In the genomic region with DNA sequence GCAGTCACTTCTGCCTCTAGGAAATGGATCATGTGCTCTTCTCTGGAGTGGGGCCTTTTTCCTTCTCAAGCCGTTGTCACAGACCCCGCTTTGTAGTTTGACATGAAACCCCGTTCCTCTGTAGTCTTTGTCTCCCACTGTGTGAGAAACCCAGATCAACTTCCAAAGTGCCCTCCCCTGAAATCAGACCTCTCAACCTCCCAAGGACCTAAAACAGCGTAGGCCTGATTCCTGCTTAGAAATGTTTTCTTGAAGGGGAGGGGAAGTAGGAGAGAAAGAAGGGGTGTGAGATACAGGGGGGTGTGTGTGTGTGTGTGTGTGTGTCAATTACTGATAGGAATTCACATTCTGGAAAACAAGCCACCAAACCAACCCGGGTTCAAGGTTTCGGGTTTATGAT, we compare ENCODE assay signal across 10 cellular contexts. TPM values are rescaled to one million over a fixed set of nuclear protein-coding genes. Genes with fewer than 3 reads are reported as not detected.
DNase-seq lines count a peak whose midpoint lies in the region; FAIRE-seq and TF ChIP-seq lines count a peak whose summit lies in the region.
"Had no signal": no experiment of that assay in that cellular context is flagged by ENCODE, and none has a peak within 500 bp of the region (broad histone marks: within the 10 kb centered on the region; RNA-seq: fewer than 3 reads in every experiment).

No MANE protein-coding gene starts in this region.

- H3K36me3 ChIP-seq in OCI-LY7 (ENCODE audit: insufficient read depth, low read length) (peaks cover 5% of the 10 kb centered on the region; the same call in 1 of the 2 replicates), ectodermal cell (ENCODE audit: control insufficient read depth, insufficient read depth, low read length) (no peaks in the 10 kb centered on the region), neuron (ENCODE audit: insufficient read depth, low read length) (no peaks in the 10 kb centered on the region), small intestine (ENCODE audit: control insufficient read depth in 2 of 2, insufficient read depth in 2 of 2, low read length in 2 of 2) (no peaks in the 10 kb centered on the region)

- H3K9me3 ChIP-seq in OCI-LY7 (ENCODE audit: low read length) (no peaks in the 10 kb centered on the region), ectodermal cell (ENCODE audit: control insufficient read depth, low read length) (no peaks in the 10 kb centered on the region), neuron (ENCODE audit: low read length) (no peaks in the 10 kb centered on the region), small intestine (ENCODE audit: control insufficient read depth, low read depth) (no peaks in the 10 kb centered on the region)

- CTCF ChIA-PET in OCI-LY7 (lab: Charles Lee; ENCODE audit: unreplicated experiment) = no interaction called here

- H3K27ac ChIP-seq in OCI-LY7 (ENCODE audit: low read depth, low read length, poor library complexity, severe bottlenecking) (no peak overlapping the region), ectodermal cell (ENCODE audit: insufficient read depth, low read depth, low read length, poor library complexity, severe bottlenecking) (no peak overlapping the region), small intestine (ENCODE audit: low read depth in 1 of 2, low read length in 1 of 2) (no peak overlapping the region)

- TF ChIP-seq CTCF in GM12865 (IDR thresholded peaks at IDR 0.05; ENCODE audit: insufficient read depth, low read depth, low read length, missing control alignments) = no peak
- TF ChIP-seq CTCF in OCI-LY7 (conservative IDR thresholded peaks at IDR 0.05; ENCODE audit: low read length) = no peak

- H3K9me2 ChIP-seq in OCI-LY7 (ENCODE audit: insufficient read depth, low read length) = no peaks in the 10 kb centered on the region

- H4K20me1 ChIP-seq in OCI-LY7 (ENCODE audit: insufficient read depth, low read length) = peaks cover 45% of the 10 kb centered on the region

- intact Hi-C loops in OCI-LY7 (cut with micrococcal nuclease; ENCODE audit: unreplicated experiment) = no loop called here

- no peak overlapping the region for H2AFZ ChIP-seq in OCI-LY7 (ENCODE audit: low read length)
- H2AFZ ChIP-seq in neuron (ENCODE audit: low read depth, low read length) = no peak overlapping the region

- BruUV-seq in OCI-LY7 (replicated peaks; lab: Mats Ljungman, UMichigan) = TSS peak; percentile 27

- peaks cover 65% of the 10 kb centered on the region for H3K79me2 ChIP-seq in OCI-LY7 (ENCODE audit: insufficient read depth, low read depth, low read length)

- H3K27me3 ChIP-seq in ectodermal cell (ENCODE audit: control insufficient read depth, insufficient read depth, low read length, poor library complexity, severe bottlenecking) = no peaks in the 10 kb centered on the region
- H3K27me3 ChIP-seq in neuron (ENCODE audit: insufficient read depth, low read length) = no peaks in the 10 kb centered on the region
- no peaks in the 10 kb centered on the region for H3K27me3 ChIP-seq in small intestine (ENCODE audit: control insufficient read depth in 2 of 2, insufficient read depth in 2 of 2, low read length in 2 of 2)

- DNase-seq in GM12865 (ENCODE audit: low read depth) (no peak), OCI-LY7 (ENCODE audit: low spot score) (no peak), DMS53 (lab: John Stamatoyannopoulos, UW) (no peak), small intestine (no peak), NCI-H2107 treated with DMSO at 0.1 percent for 48 hours (lab: John Stamatoyannopoulos, UW; ENCODE audit: unreplicated experiment) (no peak), GOT3 (lab: John Stamatoyannopoulos, UW) (no peak)
- DNase-seq: stimulated activated CD4-positive, alpha-beta T cell treated with anti-CD3 and anti-CD28 coated beads, Interleukin-4, amount 100 ng/mL, for 4 hours had no signal

- POLR2A ChIA-PET in OCI-LY7 (lab: Charles Lee) = interaction anchor here (0.9 to 1.3 kb wide), 5 partner anchors 10 to 52 kb away, joined by 3 to 7 read pairs (median 3); no protein-coding TSS in a partner anchor

- H3K4me1 ChIP-seq in OCI-LY7 (ENCODE audit: insufficient read depth, low read length, poor library complexity, severe bottlenecking) (peaks cover 52% of the 10 kb centered on the region), ectodermal cell (ENCODE audit: control insufficient read depth, insufficient read depth, low read length) (peaks cover 14% of the 10 kb centered on the region), neuron (ENCODE audit: insufficient read depth, low read length) (peaks cover 30% of the 10 kb centered on the region), small intestine (ENCODE audit: control insufficient read depth in 2 of 2, insufficient read depth in 1 of 2, low read depth in 1 of 2, low read length in 1 of 2) (peaks cover 7 to 10% of the 10 kb centered on the region in 2 donors)

- 20% methylated on average over 6 of the region's 6 CpGs for WGBS in ectodermal cell, 2 experiments
- 69 to 73% (median 70%) methylated on average over 6 of the region's 6 CpGs for WGBS in small intestine, 3 donors

- H3K4me3 ChIP-seq in GM12865 (ENCODE audit: low read depth, low read length) (peak overlapping the region; percentile 62), OCI-LY7 (ENCODE audit: low read depth, low read length, poor library complexity, severe bottlenecking) (peak overlapping the region; percentile 89), ectodermal cell (ENCODE audit: insufficient read depth, low read depth, low read length) (peak overlapping the region; percentile 69), neuron (ENCODE audit: low read length) (peak overlapping the region; percentile 86), small intestine (ENCODE audit: low read depth in 1 of 2, low read length in 2 of 2) (no peak overlapping the region)

- no peak for FAIRE-seq in small intestine (lab: Jason Lieb, UNC)

- peak overlapping the region; percentile 87 for H3K4me2 ChIP-seq in OCI-LY7 (ENCODE audit: low read length)

RNA-seq across cellular contexts. Expression of a gene that starts 1.5 kb away (rescaled TPM):
- 43.4 and 55.1 TPM in 2 replicates for total RNA-seq in OCI-LY7 (2014; rRNA removed; shearing (Covaris generic))
- total RNA-seq in OCI-LY7 (2022) = 71.0 and 79.6 TPM in 2 replicates
- 54.6 TPM for polyA plus RNA-seq in ectodermal cell (2013, experiment 1 of 4)
- 49.0 TPM for polyA plus RNA-seq in ectodermal cell (2013, experiment 2 of 4)
- 38.8 TPM for polyA plus RNA-seq in ectodermal cell (2013, experiment 3 of 4)
- polyA plus RNA-seq in ectodermal cell (2013, experiment 4 of 4) = 44.9 TPM
- 10 to 100 TPM in 1 of 3 donors, 1 to 10 TPM in 2; 5.7 to 12.2 (median 6.9) TPM for polyA plus RNA-seq in small intestine

RNA-seq across cellular contexts. Expression of a gene that starts 15.9 kb away (rescaled TPM):
- not detected in 2 replicates for total RNA-seq in OCI-LY7 (2014; rRNA removed; shearing (Covaris generic))
- total RNA-seq in OCI-LY7 (2022) = not detected in 2 replicates
- 0.59 TPM for polyA plus RNA-seq in ectodermal cell (2013, experiment 1 of 4)
- polyA plus RNA-seq in ectodermal cell (2013, experiment 2 of 4) = not detected
- polyA plus RNA-seq in ectodermal cell (2013, experiment 3 of 4) = not detected
- 1.0 TPM for polyA plus RNA-seq in ectodermal cell (2013, experiment 4 of 4)
- not detected for polyA plus RNA-seq in small intestine
- total RNA-seq: NCI-H460 had no signal

RNA-seq across cellular contexts. Expression of a gene that starts 49.7 kb away (rescaled TPM):
- 122 and 144 TPM in 2 replicates for total RNA-seq in OCI-LY7 (2014; rRNA removed; shearing (Covaris generic))
- 158 and 173 TPM in 2 replicates for total RNA-seq in OCI-LY7 (2022)
- 6.6 TPM for polyA plus RNA-seq in ectodermal cell (2013, experiment 1 of 4)
- polyA plus RNA-seq in ectodermal cell (2013, experiment 2 of 4) = 9.4 TPM
- 4.8 TPM for polyA plus RNA-seq in ectodermal cell (2013, experiment 3 of 4)
- 5.3 TPM for polyA plus RNA-seq in ectodermal cell (2013, experiment 4 of 4)
- polyA plus RNA-seq in small intestine = 10 to 100 TPM in 1 of 3 donors, 1 to 10 TPM in 2; 2.0 to 17.7 (median 4.1) TPM

Comparison
In these comparisons a context has a peak if more than half of its experiments do, and no peak if none do; other contexts are left out.
1. H3K4me3 ChIP-seq: peak in GM12865 (single experiment), OCI-LY7 (single experiment), ectodermal cell (single experiment) and neuron (single experiment); none in small intestine (0 of 2).